29 cellular contexts compared by ENCODE assay signal in the genomic region with DNA sequence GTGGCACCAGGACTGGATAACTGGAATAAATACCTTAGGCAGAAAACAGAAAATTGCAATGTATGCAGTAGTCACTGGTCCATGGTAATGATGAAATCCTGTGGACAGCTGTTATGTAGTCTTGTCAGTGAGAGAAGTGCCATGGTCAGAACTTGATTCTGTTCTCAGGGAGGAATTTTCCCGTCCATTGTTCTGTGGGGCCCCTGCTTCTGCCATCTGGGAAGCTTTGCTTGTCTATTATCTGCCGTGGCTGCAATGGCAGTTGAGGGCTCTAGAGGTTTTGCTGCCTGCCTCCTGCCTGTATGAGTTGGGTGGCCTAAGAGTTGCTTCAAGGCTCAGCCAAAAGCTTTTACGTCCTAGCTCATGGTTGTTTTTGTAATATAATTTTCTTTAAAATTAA.
"Had no signal": no experiment of that assay in that cellular context is flagged by ENCODE, and none has a peak within 500 bp of the region (broad histone marks: within the 10 kb centered on the region; RNA-seq: fewer than 3 reads in every experiment).

No MANE protein-coding gene starts in this region.

- H3K27ac Mint-ChIP-seq: immature natural killer cell; naive B cell; natural killer cell; nephron progenitor cell; stimulated activated naive B cell treated with anti-CD40 and anti-IgM and Interleukin-4, amounts not matched to agents 10 μg/mL and 1 μg/mL and 100 μg/mL, for 72 hours had no signal

- H3K27ac ChIP-seq: left lung, lower lobe of right lung, neutrophil, parathyroid adenoma, psoas muscle, right atrium auricular region, right lobe of liver, skin epidermis, stomach, testis, thyroid gland, transverse colon, upper lobe of right lung had no signal

- H2AFZ ChIP-seq: parathyroid adenoma had no signal

- ATAC-seq: left colon; left lung; lower lobe of right lung; natural killer cell; psoas muscle; right lobe of liver; stimulated activated naive B cell treated with anti-CD40 and anti-IgM and Interleukin-4, amounts not matched to agents 10 μg/mL and 1 μg/mL and 100 μg/mL, for 72 hours; stimulated activated naive CD8-positive, alpha-beta T cell treated with anti-CD3 and anti-CD28 coated beads, Interleukin-15, Interleukin-2, amounts not matched to agents 100 U/mL and 50 U/mL, for 24 hours; upper lobe of right lung had no signal

- H3K27me3 ChIP-seq: left lung, neutrophil, right atrium auricular region, right lobe of liver, stomach, testis, thyroid gland, transverse colon, upper lobe of right lung had no signal

- H3K36me3 Mint-ChIP-seq: immature natural killer cell; naive B cell; natural killer cell; stimulated activated naive B cell treated with anti-CD40 and anti-IgM and Interleukin-4, amounts not matched to agents 10 μg/mL and 1 μg/mL and 100 μg/mL, for 72 hours had no signal

- H3K9me3 Mint-ChIP-seq: nephron progenitor cell; stimulated activated naive B cell treated with anti-CD40 and anti-IgM and Interleukin-4, amounts not matched to agents 10 μg/mL and 1 μg/mL and 100 μg/mL, for 72 hours had no signal

- H3K27me3 Mint-ChIP-seq: naive B cell; stimulated activated naive B cell treated with anti-CD40 and anti-IgM and Interleukin-4, amounts not matched to agents 10 μg/mL and 1 μg/mL and 100 μg/mL, for 72 hours had no signal

- H3K9me3 ChIP-seq: left lung, lower lobe of right lung, neutrophil, psoas muscle, right atrium auricular region, right lobe of liver, stomach, testis, thyroid gland, transverse colon, upper lobe of right lung had no signal

- H3K4me1 Mint-ChIP-seq: immature natural killer cell; naive B cell; natural killer cell; nephron progenitor cell; stimulated activated naive B cell treated with anti-CD40 and anti-IgM and Interleukin-4, amounts not matched to agents 10 μg/mL and 1 μg/mL and 100 μg/mL, for 72 hours had no signal

- H3K36me3 ChIP-seq: left lung, lower lobe of right lung, neutrophil, right atrium auricular region, right lobe of liver, stomach, thyroid gland, transverse colon, upper lobe of right lung had no signal

- H3K79me2 ChIP-seq: parathyroid adenoma had no signal

- H3K4me1 ChIP-seq: left lung, lower lobe of right lung, parathyroid adenoma, psoas muscle, right atrium auricular region, stomach, testis, thyroid gland, transverse colon, upper lobe of right lung had no signal

- H3K4me3 ChIP-seq: left lung, lower lobe of right lung, psoas muscle, right atrium auricular region, right lobe of liver, skin epidermis, stomach, testis, thyroid gland, transverse colon, upper lobe of right lung had no signal

- H3K4me3 Mint-ChIP-seq: immature natural killer cell; naive B cell; natural killer cell; nephron progenitor cell; stimulated activated naive B cell treated with anti-CD40 and anti-IgM and Interleukin-4, amounts not matched to agents 10 μg/mL and 1 μg/mL and 100 μg/mL, for 72 hours had no signal

- DNase-seq: hippocampal formation; immature natural killer cell; kidney; left colon; left lung; lower lobe of right lung; mammary epithelial cell; mesenchymal stem cell; naive B cell; natural killer cell; nephron progenitor cell; occipital lobe; psoas muscle; right lobe of liver; stimulated activated CD4-positive, alpha-beta T cell treated with anti-CD3 and anti-CD28 coated beads, Interleukin-12 subunit alpha, Interleukin-12 subunit beta, amount 100 ng/mL, for 4 hours; stimulated activated CD4-positive, alpha-beta T cell treated with anti-CD3 and anti-CD28 coated beads, Interleukin-15, amount 100 ng/mL, for 24 hours; stimulated activated CD4-positive, alpha-beta T cell treated with anti-CD3 and anti-CD28 coated beads, Interleukin-2, amount 100 ng/mL, for 24 hours; stimulated activated CD4-positive, alpha-beta T cell treated with anti-CD3 and anti-CD28 coated beads, Interleukin-4, amount 100 ng/mL, for 1 hour; stimulated activated naive B cell treated with anti-CD40 and anti-IgM and Interleukin-4, amounts not matched to agents 10 μg/mL and 1 μg/mL and 100 μg/mL, for 72 hours; stimulated activated naive CD8-positive, alpha-beta T cell treated with anti-CD3 and anti-CD28 coated beads, Interleukin-15, Interleukin-2, amounts not matched to agents 100 U/mL and 50 U/mL, for 24 hours; stomach; testis; thyroid gland; transverse colon; upper lobe of right lung had no signal

- H3K9ac ChIP-seq: parathyroid adenoma had no signal
